ENCODE assay signal across 19 cellular contexts in genomic region chr13:20923272-20923671, GRCh38.
"Had no signal": no experiment of that assay in that cellular context is flagged by ENCODE, and none has a peak within 500 bp of the region (broad histone marks: within the 10 kb centered on the region; RNA-seq: fewer than 3 reads in every experiment).

No MANE protein-coding gene starts in this region.

- H3K36me3 ChIP-seq: transverse colon, vagina had no signal

- H3K9me3 Mint-ChIP-seq: activated T-cell treated with anti-CD3 and anti-CD28 coated beads, Interleukin-2, amount 50 U/mL, for 24 hours; naive B cell had no signal

- H3K4me1 Mint-ChIP-seq: naive B cell had no signal

- H3K4me2 ChIP-seq: smooth muscle cell had no signal

- H3K9me3 ChIP-seq: transverse colon, vagina had no signal

- H3K27ac Mint-ChIP-seq: activated naive CD8-positive, alpha-beta T cell; activated T-cell treated with anti-CD3 and anti-CD28 coated beads, Interleukin-2, amount 50 U/mL, for 24 hours; naive B cell had no signal

- H3K27ac ChIP-seq: foreskin keratinocyte, transverse colon, vagina, VCaP had no signal

- H3K4me3 ChIP-seq: smooth muscle cell, transverse colon, vagina had no signal

- H3K4me3 Mint-ChIP-seq: activated naive CD8-positive, alpha-beta T cell; activated T-cell treated with anti-CD3 and anti-CD28 coated beads, Interleukin-2, amount 50 U/mL, for 24 hours; naive B cell had no signal

- ATAC-seq: foreskin keratinocyte; stimulated activated naive CD8-positive, alpha-beta T cell treated with anti-CD3 and anti-CD28 coated beads, Interleukin-15, Interleukin-2, amounts not matched to agents 100 U/mL and 50 U/mL, for 24 hours had no signal

- H3K4me1 ChIP-seq: foreskin keratinocyte, transverse colon, vagina had no signal

- DNase-seq: activated CD4-positive, alpha-beta T cell treated with anti-CD3 and anti-CD28 coated beads for 1 hour; activated CD4-positive, alpha-beta T cell treated with anti-CD3 and anti-CD28 coated beads, Interleukin-2, amount 50 U/mL, for 4 hours; activated T-cell treated with anti-CD3 and anti-CD28 coated beads, Interleukin-2, amount 50 U/mL, for 24 hours; amniotic stem cell; effector CD8-positive, alpha-beta T cell; foreskin keratinocyte; glutamatergic neuron; hypothalamus; kidney; midbrain; naive B cell; stimulated activated naive CD8-positive, alpha-beta T cell treated with anti-CD3 and anti-CD28 coated beads, Interleukin-15, Interleukin-2, amounts not matched to agents 100 U/mL and 50 U/mL, for 24 hours; T-helper 1 cell; T1000; transverse colon had no signal

- H3K27me3 Mint-ChIP-seq: activated naive CD8-positive, alpha-beta T cell; activated T-cell treated with anti-CD3 and anti-CD28 coated beads, Interleukin-2, amount 50 U/mL, for 24 hours had no signal

- H3K27me3 ChIP-seq: foreskin keratinocyte, transverse colon, vagina had no signal

- H3K36me3 Mint-ChIP-seq: activated naive CD8-positive, alpha-beta T cell; naive B cell had no signal
